Comparison of ENCODE assay signal across 1 cellular context in the genomic region with DNA sequence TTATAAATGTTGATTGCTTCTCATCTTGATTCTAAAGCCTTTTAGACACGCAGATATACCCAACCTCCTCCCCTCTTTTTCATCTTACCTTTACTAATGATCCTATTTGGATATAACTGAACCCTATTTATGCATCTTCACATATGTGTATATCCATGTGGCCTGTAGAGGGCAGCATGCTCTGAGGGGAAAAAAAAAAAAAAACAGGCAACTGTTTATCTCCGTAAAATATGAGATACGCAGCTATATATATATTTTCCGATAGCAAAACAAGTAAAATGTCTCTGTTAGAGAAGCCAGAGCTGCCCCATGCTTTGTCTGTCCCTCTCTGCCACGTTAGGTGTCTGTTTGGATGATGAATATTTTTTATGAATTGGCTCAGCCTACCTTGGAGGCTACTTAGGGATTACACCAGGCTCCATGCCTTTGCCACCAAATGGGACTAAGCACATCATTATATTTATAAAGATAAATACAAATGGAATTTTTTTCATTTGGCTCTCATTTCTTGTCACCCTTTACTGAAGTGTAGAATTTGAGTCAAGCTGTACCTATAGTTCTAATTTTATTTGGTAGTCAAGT.
TF ChIP-seq lines count a peak whose summit lies in the region.

No MANE protein-coding gene starts in this region.

TF ChIP-seq in GM23338, 12 proteins besides CTCF, POLR2A, EP300 and RAD21 (continued from another document):
- TF ChIP-seq, protein P1, sequence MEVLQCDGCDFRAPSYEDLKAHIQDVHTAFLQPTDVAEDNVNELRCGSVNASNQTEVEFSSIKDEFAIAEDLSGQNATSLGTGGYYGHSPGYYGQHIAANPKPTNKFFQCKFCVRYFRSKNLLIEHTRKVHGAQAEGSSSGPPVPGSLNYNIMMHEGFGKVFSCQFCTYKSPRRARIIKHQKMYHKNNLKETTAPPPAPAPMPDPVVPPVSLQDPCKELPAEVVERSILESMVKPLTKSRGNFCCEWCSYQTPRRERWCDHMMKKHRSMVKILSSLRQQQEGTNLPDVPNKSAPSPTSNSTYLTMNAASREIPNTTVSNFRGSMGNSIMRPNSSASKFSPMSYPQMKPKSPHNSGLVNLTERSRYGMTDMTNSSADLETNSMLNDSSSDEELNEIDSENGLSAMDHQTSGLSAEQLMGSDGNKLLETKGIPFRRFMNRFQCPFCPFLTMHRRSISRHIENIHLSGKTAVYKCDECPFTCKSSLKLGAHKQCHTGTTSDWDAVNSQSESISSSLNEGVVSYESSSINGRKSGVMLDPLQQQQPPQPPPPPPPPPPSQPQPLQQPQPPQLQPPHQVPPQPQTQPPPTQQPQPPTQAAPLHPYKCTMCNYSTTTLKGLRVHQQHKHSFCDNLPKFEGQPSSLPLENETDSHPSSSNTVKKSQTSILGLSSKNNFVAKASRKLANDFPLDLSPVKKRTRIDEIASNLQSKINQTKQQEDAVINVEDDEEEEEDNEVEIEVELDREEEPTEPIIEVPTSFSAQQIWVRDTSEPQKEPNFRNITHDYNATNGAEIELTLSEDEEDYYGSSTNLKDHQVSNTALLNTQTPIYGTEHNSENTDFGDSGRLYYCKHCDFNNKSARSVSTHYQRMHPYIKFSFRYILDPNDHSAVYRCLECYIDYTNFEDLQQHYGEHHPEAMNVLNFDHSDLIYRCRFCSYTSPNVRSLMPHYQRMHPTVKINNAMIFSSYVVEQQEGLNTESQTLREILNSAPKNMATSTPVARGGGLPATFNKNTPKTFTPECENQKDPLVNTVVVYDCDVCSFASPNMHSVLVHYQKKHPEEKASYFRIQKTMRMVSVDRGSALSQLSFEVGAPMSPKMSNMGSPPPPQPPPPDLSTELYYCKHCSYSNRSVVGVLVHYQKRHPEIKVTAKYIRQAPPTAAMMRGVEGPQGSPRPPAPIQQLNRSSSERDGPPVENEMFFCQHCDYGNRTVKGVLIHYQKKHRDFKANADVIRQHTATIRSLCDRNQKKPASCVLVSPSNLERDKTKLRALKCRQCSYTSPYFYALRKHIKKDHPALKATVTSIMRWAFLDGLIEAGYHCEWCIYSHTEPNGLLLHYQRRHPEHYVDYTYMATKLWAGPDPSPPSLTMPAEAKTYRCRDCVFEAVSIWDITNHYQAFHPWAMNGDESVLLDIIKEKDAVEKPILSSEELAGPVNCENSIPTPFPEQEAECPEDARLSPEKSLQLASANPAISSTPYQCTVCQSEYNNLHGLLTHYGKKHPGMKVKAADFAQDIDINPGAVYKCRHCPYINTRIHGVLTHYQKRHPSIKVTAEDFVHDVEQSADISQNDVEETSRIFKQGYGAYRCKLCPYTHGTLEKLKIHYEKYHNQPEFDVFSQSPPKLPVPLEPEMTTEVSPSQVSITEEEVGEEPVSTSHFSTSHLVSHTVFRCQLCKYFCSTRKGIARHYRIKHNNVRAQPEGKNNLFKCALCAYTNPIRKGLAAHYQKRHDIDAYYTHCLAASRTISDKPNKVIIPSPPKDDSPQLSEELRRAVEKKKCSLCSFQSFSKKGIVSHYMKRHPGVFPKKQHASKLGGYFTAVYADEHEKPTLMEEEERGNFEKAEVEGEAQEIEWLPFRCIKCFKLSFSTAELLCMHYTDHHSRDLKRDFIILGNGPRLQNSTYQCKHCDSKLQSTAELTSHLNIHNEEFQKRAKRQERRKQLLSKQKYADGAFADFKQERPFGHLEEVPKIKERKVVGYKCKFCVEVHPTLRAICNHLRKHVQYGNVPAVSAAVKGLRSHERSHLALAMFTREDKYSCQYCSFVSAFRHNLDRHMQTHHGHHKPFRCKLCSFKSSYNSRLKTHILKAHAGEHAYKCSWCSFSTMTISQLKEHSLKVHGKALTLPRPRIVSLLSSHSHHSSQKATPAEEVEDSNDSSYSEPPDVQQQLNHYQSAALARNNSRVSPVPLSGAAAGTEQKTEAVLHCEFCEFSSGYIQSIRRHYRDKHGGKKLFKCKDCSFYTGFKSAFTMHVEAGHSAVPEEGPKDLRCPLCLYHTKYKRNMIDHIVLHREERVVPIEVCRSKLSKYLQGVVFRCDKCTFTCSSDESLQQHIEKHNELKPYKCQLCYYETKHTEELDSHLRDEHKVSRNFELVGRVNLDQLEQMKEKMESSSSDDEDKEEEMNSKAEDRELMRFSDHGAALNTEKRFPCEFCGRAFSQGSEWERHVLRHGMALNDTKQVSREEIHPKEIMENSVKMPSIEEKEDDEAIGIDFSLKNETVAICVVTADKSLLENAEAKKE (CRISPR knock-in tag; IDR thresholded peaks at IDR 0.05), result no peak
- TF ChIP-seq CREB1 (CRISPR knock-in tag; IDR thresholded peaks at IDR 0.05; ENCODE audit: low read depth) (no peak), ZNF114 (CRISPR knock-in tag; IDR thresholded peaks at IDR 0.05) (no peak)
- TF ChIP-seq, protein P2, sequence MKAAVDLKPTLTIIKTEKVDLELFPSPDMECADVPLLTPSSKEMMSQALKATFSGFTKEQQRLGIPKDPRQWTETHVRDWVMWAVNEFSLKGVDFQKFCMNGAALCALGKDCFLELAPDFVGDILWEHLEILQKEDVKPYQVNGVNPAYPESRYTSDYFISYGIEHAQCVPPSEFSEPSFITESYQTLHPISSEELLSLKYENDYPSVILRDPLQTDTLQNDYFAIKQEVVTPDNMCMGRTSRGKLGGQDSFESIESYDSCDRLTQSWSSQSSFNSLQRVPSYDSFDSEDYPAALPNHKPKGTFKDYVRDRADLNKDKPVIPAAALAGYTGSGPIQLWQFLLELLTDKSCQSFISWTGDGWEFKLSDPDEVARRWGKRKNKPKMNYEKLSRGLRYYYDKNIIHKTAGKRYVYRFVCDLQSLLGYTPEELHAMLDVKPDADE (IDR thresholded peaks at IDR 0.05), result no peak
